ENCODE assay signal across 18 cellular contexts in genomic region chr18:4636957-4637356, GRCh38.
A peak's percentile ranks its signal among the peaks of the same experiment; 100 is the strongest.
DNase-seq lines count a peak whose midpoint lies in the region; ATAC-seq and TF ChIP-seq lines count a peak whose summit lies in the region.
"Had no signal": no experiment of that assay in that cellular context is flagged by ENCODE, and none has a peak within 500 bp of the region (broad histone marks: within the 10 kb centered on the region; RNA-seq: fewer than 3 reads in every experiment).

No MANE protein-coding gene starts in this region.

- intact Hi-C loops in posterior vena cava (cut with DNase I), result no loop called here
- intact Hi-C loops in left colon (cut with DNase I, micrococcal nuclease), result no loop called here

- H3K36me3 Mint-ChIP-seq in osteocyte (ENCODE audit: unreplicated experiment), result no peaks in the 10 kb centered on the region
- H3K36me3 Mint-ChIP-seq: activated naive CD8-positive, alpha-beta T cell treated with anti-CD3 and anti-CD28 coated beads for 36 hours had no signal

- ATAC-seq in esophagus mucosa (peak; percentile 32), left colon (no peak), HG02938 (IDR thresholded peaks at IDR 0.05; ENCODE audit: unreplicated experiment) (no peak)
- ATAC-seq: activated CD8-positive, alpha-beta T cell treated with anti-CD3 and anti-CD28 coated beads, Interleukin-2, amount 10 ng/mL, durations not matched to agents 7 days and 5 days; activated T-cell treated with anti-CD3 and anti-CD28 coated beads, Interleukin-2, amount 50 U/mL, for 4 hours; body of pancreas had no signal

- no peaks in the 10 kb centered on the region for H3K4me1 Mint-ChIP-seq in osteocyte (ENCODE audit: unreplicated experiment)
- H3K4me1 Mint-ChIP-seq: activated naive CD8-positive, alpha-beta T cell treated with anti-CD3 and anti-CD28 coated beads for 36 hours had no signal

- peaks cover 23% of the 10 kb centered on the region for H3K9me3 Mint-ChIP-seq in osteocyte (ENCODE audit: unreplicated experiment)

- H3K4me3 Mint-ChIP-seq in osteocyte (ENCODE audit: unreplicated experiment), result no peak overlapping the region
- H3K4me3 Mint-ChIP-seq: activated CD8-positive, alpha-beta T cell treated with anti-CD3 and anti-CD28 coated beads, Interleukin-2, amount 10 ng/mL, durations not matched to agents 7 days and 5 days; activated naive CD8-positive, alpha-beta T cell treated with anti-CD3 and anti-CD28 coated beads for 36 hours; activated T-cell treated with anti-CD3 and anti-CD28 coated beads, Interleukin-2, amount 50 U/mL, for 4 hours; nephron had no signal

- no peak for TF ChIP-seq CTCF in osteocyte (IDR thresholded peaks at IDR 0.05)

- DNase-seq in COR-L47 (lab: John Stamatoyannopoulos, UW), result peak; percentile 2
- peak; percentile 8 for DNase-seq in HK-2 (ENCODE audit: unreplicated experiment)
- peak; percentile 0 for DNase-seq in NCI-H460 (ENCODE audit: extremely low read depth, low read depth)
- no peak for DNase-seq in posterior vena cava (ENCODE audit: low spot score)
- DNase-seq in left colon, result no peak
- DNase-seq in osteocyte (ENCODE audit: extremely low spot score, unreplicated experiment), result no peak
- DNase-seq: activated CD4-positive, CD25-positive, alpha-beta regulatory T cell; activated CD8-positive, alpha-beta T cell treated with anti-CD3 and anti-CD28 coated beads, Interleukin-2, amount 10 ng/mL, durations not matched to agents 7 days and 5 days; activated naive CD8-positive, alpha-beta T cell treated with anti-CD3 and anti-CD28 coated beads for 36 hours; activated T-cell treated with anti-CD3 and anti-CD28 coated beads, Interleukin-2, amount 50 U/mL, for 4 hours; body of pancreas; Caco-2; MV-4-11; Right ventricle myocardium superior; T-helper 2 cell had no signal

- no peaks in the 10 kb centered on the region for H3K27me3 Mint-ChIP-seq in osteocyte (ENCODE audit: unreplicated experiment)
- H3K27me3 Mint-ChIP-seq: activated naive CD8-positive, alpha-beta T cell treated with anti-CD3 and anti-CD28 coated beads for 36 hours had no signal

- H3K27ac Mint-ChIP-seq in osteocyte (ENCODE audit: unreplicated experiment), result no peak overlapping the region
- H3K27ac Mint-ChIP-seq: activated CD8-positive, alpha-beta T cell treated with anti-CD3 and anti-CD28 coated beads, Interleukin-2, amount 10 ng/mL, durations not matched to agents 7 days and 5 days; activated naive CD8-positive, alpha-beta T cell treated with anti-CD3 and anti-CD28 coated beads for 36 hours; nephron had no signal

Comparison
In these comparisons a context has a peak if more than half of its experiments do, and no peak if none do; other contexts are left out.
1. DNase-seq: peak in COR-L47 (single experiment), HK-2 (single experiment) and NCI-H460 (single experiment); none in posterior vena cava (single experiment), left colon (0 of 2) and osteocyte (single experiment).